9 cellular contexts compared by ENCODE assay signal in genomic region chr7:98641646-98642489, GRCh38. TPM values are rescaled to one million over a fixed set of nuclear protein-coding genes. Genes with fewer than 3 reads are reported as not detected.
DNase-seq lines count a peak whose midpoint lies in the region; ATAC-seq, FAIRE-seq and TF ChIP-seq lines count a peak whose summit lies in the region.
"Had no signal": no experiment of that assay in that cellular context is flagged by ENCODE, and none has a peak within 500 bp of the region (broad histone marks: within the 10 kb centered on the region; RNA-seq: fewer than 3 reads in every experiment).

No MANE protein-coding gene starts in this region.

- H3K4me1 ChIP-seq in GM12878 (ENCODE audit: control insufficient read depth, insufficient read depth, low read length): peaks cover 26% of the 10 kb centered on the region
- no peaks in the 10 kb centered on the region for H3K4me1 ChIP-seq in smooth muscle cell (ENCODE audit: low read depth)

- H3K9ac ChIP-seq in GM12878 (ENCODE audit: control insufficient read depth, insufficient read depth, low read length) (no peak overlapping the region), smooth muscle cell (ENCODE audit: low read depth) (no peak overlapping the region)

- POLR2A ChIA-PET in GM12878 (lab: Charles Lee): no interaction called here

- CTCF ChIA-PET in GM12878 (lab: Yijun Ruan, JAX): interaction anchor here (2.6 kb wide), 1 partner anchor 104 kb away, joined by 9 read pairs; no protein-coding TSS in a partner anchor

- no peak overlapping the region for H2AFZ ChIP-seq in GM12878 (ENCODE audit: control insufficient read depth, low read depth, low read length)
- no peak overlapping the region for H2AFZ ChIP-seq in smooth muscle cell (ENCODE audit: low read depth)

- H3K4me2 ChIP-seq in GM12878 (ENCODE audit: control insufficient read depth, insufficient read depth) (peak overlapping the region; percentile 73), smooth muscle cell (no peak overlapping the region)

- 2% methylated on average over 15 of the region's 15 CpGs for WGBS in GM12878 (ENCODE audit: insufficient coverage, insufficient replicate concordance, low lambda C conversion rate, missing lambda C conversion rate)
- WGBS in smooth muscle cell (ENCODE audit: low lambda C conversion rate): 74% methylated on average over 14 of the region's 15 CpGs

- in situ Hi-C loops in GM13976 (cut with MboI; ENCODE audit: low sequenced_read_pairs, unreplicated experiment): no loop called here
- in situ Hi-C loops in GM12878 (cut with MboI): no loop called here

- H3F3A ChIP-seq in smooth muscle cell (ENCODE audit: low read depth): no peaks in the 10 kb centered on the region

- SMC1A ChIA-PET in GM12878 (lab: Charles Lee; ENCODE audit: uncharacterized antibody, unreplicated experiment): interaction anchor here (0.6 kb wide), 1 partner anchor 99 kb away, joined by 3 read pairs; no protein-coding TSS in a partner anchor

- TF ChIP-seq RAD21 in GM12878 (IDR thresholded peaks at IDR 0.05; ENCODE audit: insufficient read depth, low read depth, low read length): no peak

- DNase-seq in GM13976 (ENCODE audit: low spot score) (peak; percentile 46), GM12878 (ENCODE audit: low read depth, low spot score) (peak; percentile 87), smooth muscle cell (lab: John Stamatoyannopoulos, UW; ENCODE audit: unreplicated experiment) (no peak), SHP77 treated with DMSO at 0.1 percent for 48 hours (lab: John Stamatoyannopoulos, UW) (no peak), left lobe of liver (ENCODE audit: low spot score) (no peak)
- no peak for DNase-seq in activated CD4-positive, alpha-beta T cell treated with anti-CD3 and anti-CD28 coated beads, Interleukin-2, amount 50 U/mL, for 4 hours

- TF ChIP-seq CTCF in GM13976 (IDR thresholded peaks at IDR 0.05; ENCODE audit: borderline replicate concordance, control extremely low read depth, extremely low read depth, insufficient read depth, missing control alignments): no peak
- TF ChIP-seq CTCF in GM12878 (IDR thresholded peaks at IDR 0.05 in 2 of 3, conservative IDR thresholded peaks at IDR 0.05 in 1 of 3; ENCODE audit: control insufficient read depth in 2 of 3, extremely low read depth in 1 of 3, insufficient read depth in 1 of 3, low read depth in 3 of 3, low read length in 3 of 3): no peak
- TF ChIP-seq CTCF in smooth muscle cell (IDR thresholded peaks at IDR 0.05; ENCODE audit: borderline replicate concordance, insufficient read depth, poor library complexity, severe bottlenecking): no peak

- no peaks in the 10 kb centered on the region for H3K79me2 ChIP-seq in GM12878 (ENCODE audit: control insufficient read depth, insufficient read depth, low read length)
- H3K79me2 ChIP-seq in smooth muscle cell (ENCODE audit: low read depth): no peaks in the 10 kb centered on the region

- TF ChIP-seq EP300 in GM12878 (IDR thresholded peaks at IDR 0.05; ENCODE audit: borderline replicate concordance in 1 of 2, control insufficient read depth in 1 of 2, low read depth in 2 of 2, low read length in 2 of 2): peak in 1 of 2 experiments; percentile 63; a peak in 2 of 4 replicates

- H3K9me3 ChIP-seq in GM12878 (replicated peaks; ENCODE audit: control insufficient read depth, insufficient read depth, low read length) (peaks cover 8% of the 10 kb centered on the region; the same call in 1 of the 3 replicates), smooth muscle cell (replicated peaks; ENCODE audit: low read depth) (no peaks in the 10 kb centered on the region)

- RAD21 ChIA-PET in GM12878 (lab: Charles Lee; ENCODE audit: unreplicated experiment): interaction anchor here (1.2 kb wide), 1 partner anchor 13 kb away, joined by 3 read pairs; no protein-coding TSS in a partner anchor

- H3K36me3 ChIP-seq in GM12878 (ENCODE audit: control insufficient read depth in 2 of 2, insufficient read depth in 2 of 2, low read length in 1 of 2) (no peaks in the 10 kb centered on the region), smooth muscle cell (ENCODE audit: low read depth) (no peaks in the 10 kb centered on the region)

- ATAC-seq in GM21447 (IDR thresholded peaks at IDR 0.05; ENCODE audit: unreplicated experiment): peak; percentile 76
- peak; percentile 74 for ATAC-seq in HG03460 (IDR thresholded peaks at IDR 0.05; ENCODE audit: unreplicated experiment)
- peak; percentile 84 for ATAC-seq in GM12878
- no peak for ATAC-seq in left lobe of liver

- peak overlapping the region; percentile 28; the same call in 1 of the 2 replicates for H3K4me3 ChIP-seq in GM12878
- no peak overlapping the region for H3K4me3 ChIP-seq in smooth muscle cell
- H3K4me3 ChIP-seq: skin epidermis had no signal

- intact Hi-C loops in GM12878 (cut with micrococcal nuclease; ENCODE audit: unreplicated experiment): loop anchor here (5.0 kb wide), 2 partner anchors 155 to 200 kb away; no protein-coding TSS in a partner anchor

- no peak for TF ChIP-seq POLR2A in GM12878 (IDR thresholded peaks at IDR 0.05; ENCODE audit: low read depth, low read length)

- no TSS peak for BruUV-seq in GM12878 (replicated peaks; lab: Mats Ljungman, UMichigan)

- H3K27me3 ChIP-seq in GM12878 (replicated peaks in 1 of 2; ENCODE audit: control insufficient read depth in 2 of 2, insufficient read depth in 2 of 2, low read length in 1 of 2): no peaks in the 10 kb centered on the region
- no peaks in the 10 kb centered on the region for H3K27me3 ChIP-seq in smooth muscle cell (ENCODE audit: low read depth)

- FAIRE-seq in GM12878 (lab: Jason Lieb, UNC): peak; percentile 97

- H4K20me1 ChIP-seq in GM12878 (ENCODE audit: control insufficient read depth, insufficient read depth): no peaks in the 10 kb centered on the region
- H4K20me1 ChIP-seq in smooth muscle cell (ENCODE audit: low read depth): no peaks in the 10 kb centered on the region

- H3K27ac ChIP-seq in GM12878 (ENCODE audit: control insufficient read depth, insufficient read depth) (peak overlapping the region; percentile 59), smooth muscle cell (ENCODE audit: low read depth) (no peak overlapping the region)
- H3K27ac ChIP-seq: skin epidermis had no signal

TF ChIP-seq in GM12878, 131 proteins besides CTCF, POLR2A, EP300 and RAD21 (continues in another document):
- no peak for TF ChIP-seq RCOR1 (conservative IDR thresholded peaks at IDR 0.05; ENCODE audit: low read depth, low read length)
- TF ChIP-seq RELA (IDR thresholded peaks at IDR 0.05; ENCODE audit: borderline replicate concordance, partially characterized antibody): no peak
- no peak for TF ChIP-seq MLLT1 (IDR thresholded peaks at IDR 0.05)
- peak; percentile 81 for TF ChIP-seq BMI1 (IDR thresholded peaks at IDR 0.05; ENCODE audit: borderline replicate concordance)
- peak; percentile 16; the same call in 1 of the 2 replicates for TF ChIP-seq CREB1 (IDR thresholded peaks at IDR 0.05; ENCODE audit: low read depth)
- TF ChIP-seq MYC (IDR thresholded peaks at IDR 0.05; ENCODE audit: insufficient read depth, insufficient read length, insufficient replicate concordance, low read length, severe bottlenecking): no peak
- TF ChIP-seq IRF4 (IDR thresholded peaks at IDR 0.05; ENCODE audit: low read depth, low read length): no peak; the same call in 1 of the 2 replicates
- TF ChIP-seq DPF2 (IDR thresholded peaks at IDR 0.05): peak; percentile 92
- TF ChIP-seq GABPA (IDR thresholded peaks at IDR 0.05; ENCODE audit: low read depth): no peak
- no peak for TF ChIP-seq HDAC2 (IDR thresholded peaks at IDR 0.05)
- no peak for TF ChIP-seq HSF1 (IDR thresholded peaks at IDR 0.05; ENCODE audit: low read depth, low read length)
- TF ChIP-seq NFXL1 (IDR thresholded peaks at IDR 0.05; ENCODE audit: borderline replicate concordance): no peak

RNA-seq across cellular contexts. Expression of gene NPTX2, which starts 24.8 kb away (rescaled TPM):
- total RNA-seq in GM12878 (2013; cell fraction: nucleolus; rRNA removed): not detected in 2 replicates
- total RNA-seq in GM12878 (2014; rRNA removed) (not detected in 2 replicates), GM12878 (2014; rRNA removed; fragmentation: Illumina TruSeq; extraction: Trizol) (not detected in 2 replicates), GM12878 (2021) (not detected in 2 replicates), smooth muscle cell (13.8 and 20.7 TPM in 2 replicates), left lobe of liver (0.38 TPM)
- polyA plus RNA-seq in GM12878 (2011; ENCODE audit: low read depth): not detected
- polyA plus RNA-seq in GM12878 (2011; rRNA removed) (not detected in 2 replicates), GM12878 (2014; fragmentation: Illumina TruSeq; extraction: Trizol) (not detected in 2 replicates), GM12878 (2014; fragmentation: Nextera tagmentation; extraction: Ambion mirVana) (not detected), GM12878 (2014; rRNA removed) (not detected in 2 replicates), GM12878 (2016; fragmentation: Nextera tagmentation; extraction: Ambion mirVana) (under 1 TPM in 1 of 2 experiments, not detected in 1; 0.04 TPM), smooth muscle cell (14.6 and 28.6 TPM in 2 replicates)
- not detected in 2 replicates for polyA plus RNA-seq in GM12878 (2011; cell fraction: cytosol; rRNA removed)
- not detected in 2 replicates for polyA plus RNA-seq in GM12878 (2011; cell fraction: nucleus; rRNA removed)
- polyA plus RNA-seq in GM12878 (2012): not detected in 2 replicates
- polyA minus RNA-seq in GM12878 (2011; rRNA and poly(A)+ RNA removed): not detected in 2 replicates
- polyA minus RNA-seq in GM12878 (2011; cell fraction: cytosol; rRNA and poly(A)+ RNA removed): not detected in 2 replicates
- not detected in 2 replicates for polyA minus RNA-seq in GM12878 (2011; cell fraction: nucleus; rRNA and poly(A)+ RNA removed)

Comparison
In these comparisons a context has a peak if more than half of its experiments do, and no peak if none do; other contexts are left out.
1. DNase-seq: peak in GM13976 (single experiment) and GM12878 (single experiment); none in smooth muscle cell (single experiment), activated CD4-positive, alpha-beta T cell treated with anti-CD3 and anti-CD28 coated beads, Interleukin-2, amount 50 U/mL, for 4 hours (0 of 2), SHP77 treated with DMSO at 0.1 percent for 48 hours (single experiment) and left lobe of liver (single experiment).
2. RNA of gene NPTX2, which starts 24.8 kb away (total RNA-seq): 13.8 to 20.7 TPM in smooth muscle cell; 0.38 TPM in left lobe of liver (single experiment) and not detected in GM12878; every median in the first group is over 10 times any median in the second.